In the genomic region with DNA sequence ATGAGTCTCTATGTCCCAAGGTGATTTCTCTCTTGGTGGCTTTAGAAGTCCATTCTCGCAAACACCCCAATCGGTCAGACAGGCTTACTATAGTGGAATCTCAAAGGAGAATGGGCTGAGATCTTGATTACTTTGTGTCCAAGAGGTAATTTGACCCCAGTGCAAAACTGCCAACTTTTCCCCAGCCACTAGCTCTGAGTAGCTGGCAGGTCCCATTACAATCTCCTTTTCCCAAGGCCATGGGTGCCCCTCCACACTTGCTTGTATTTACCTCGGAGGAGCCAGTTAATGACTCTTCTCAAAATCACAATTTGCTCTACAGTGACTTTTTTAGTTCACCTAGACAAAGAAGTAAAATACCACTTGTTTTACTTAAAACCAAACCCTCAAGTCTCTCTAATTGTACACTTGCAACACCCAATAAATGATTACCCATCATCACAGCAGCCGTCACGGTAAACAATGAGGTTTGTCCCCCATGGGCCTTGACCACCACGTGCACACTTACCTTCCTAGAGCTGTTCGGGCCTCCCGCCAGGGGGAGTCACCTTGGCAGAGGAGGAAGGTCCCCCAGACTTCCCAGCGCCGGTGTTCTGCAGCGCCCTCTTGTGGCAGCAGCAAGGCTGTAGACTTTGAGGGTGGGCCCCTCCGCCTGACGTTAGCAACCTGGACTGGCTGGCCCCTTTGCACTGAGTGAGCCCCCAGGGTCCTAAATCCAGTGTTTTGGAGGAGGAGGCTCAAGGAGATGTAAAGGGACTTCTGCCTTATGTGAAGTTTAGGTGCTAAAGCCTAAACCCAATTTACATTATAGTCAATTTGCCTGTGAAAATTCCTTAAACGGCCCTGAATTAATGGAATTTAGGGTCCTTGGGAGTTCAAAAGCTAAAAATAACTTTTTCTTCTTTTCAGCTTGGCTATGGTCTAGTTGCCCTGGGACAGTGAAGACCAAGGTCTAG, we compare ENCODE assay signal across 2 cellular contexts.
TF ChIP-seq lines count a peak whose summit lies in the region.

No MANE protein-coding gene starts in this region.

TF ChIP-seq in GM12878, 131 proteins besides CTCF, POLR2A, EP300 and RAD21 (continued from another document):
- TF ChIP-seq BHLHE40 (IDR thresholded peaks at IDR 0.05; ENCODE audit: borderline replicate concordance in 1 of 2, low read depth in 2 of 2, low read length in 1 of 2) (peak in 1 of 2 experiments; percentile 34; a peak in 1 of 4 replicates), CREB1 (IDR thresholded peaks at IDR 0.05; ENCODE audit: low read depth) (no peak)
- TF ChIP-seq, protein P1, sequence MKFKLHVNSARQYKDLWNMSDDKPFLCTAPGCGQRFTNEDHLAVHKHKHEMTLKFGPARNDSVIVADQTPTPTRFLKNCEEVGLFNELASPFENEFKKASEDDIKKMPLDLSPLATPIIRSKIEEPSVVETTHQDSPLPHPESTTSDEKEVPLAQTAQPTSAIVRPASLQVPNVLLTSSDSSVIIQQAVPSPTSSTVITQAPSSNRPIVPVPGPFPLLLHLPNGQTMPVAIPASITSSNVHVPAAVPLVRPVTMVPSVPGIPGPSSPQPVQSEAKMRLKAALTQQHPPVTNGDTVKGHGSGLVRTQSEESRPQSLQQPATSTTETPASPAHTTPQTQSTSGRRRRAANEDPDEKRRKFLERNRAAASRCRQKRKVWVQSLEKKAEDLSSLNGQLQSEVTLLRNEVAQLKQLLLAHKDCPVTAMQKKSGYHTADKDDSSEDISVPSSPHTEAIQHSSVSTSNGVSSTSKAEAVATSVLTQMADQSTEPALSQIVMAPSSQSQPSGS (IDR thresholded peaks at IDR 0.05; ENCODE audit: low read length), result no peak

TF ChIP-seq in liver, 16 proteins besides CTCF, POLR2A, EP300 and RAD21 (continued from another document):
- TF ChIP-seq, protein P2, sequence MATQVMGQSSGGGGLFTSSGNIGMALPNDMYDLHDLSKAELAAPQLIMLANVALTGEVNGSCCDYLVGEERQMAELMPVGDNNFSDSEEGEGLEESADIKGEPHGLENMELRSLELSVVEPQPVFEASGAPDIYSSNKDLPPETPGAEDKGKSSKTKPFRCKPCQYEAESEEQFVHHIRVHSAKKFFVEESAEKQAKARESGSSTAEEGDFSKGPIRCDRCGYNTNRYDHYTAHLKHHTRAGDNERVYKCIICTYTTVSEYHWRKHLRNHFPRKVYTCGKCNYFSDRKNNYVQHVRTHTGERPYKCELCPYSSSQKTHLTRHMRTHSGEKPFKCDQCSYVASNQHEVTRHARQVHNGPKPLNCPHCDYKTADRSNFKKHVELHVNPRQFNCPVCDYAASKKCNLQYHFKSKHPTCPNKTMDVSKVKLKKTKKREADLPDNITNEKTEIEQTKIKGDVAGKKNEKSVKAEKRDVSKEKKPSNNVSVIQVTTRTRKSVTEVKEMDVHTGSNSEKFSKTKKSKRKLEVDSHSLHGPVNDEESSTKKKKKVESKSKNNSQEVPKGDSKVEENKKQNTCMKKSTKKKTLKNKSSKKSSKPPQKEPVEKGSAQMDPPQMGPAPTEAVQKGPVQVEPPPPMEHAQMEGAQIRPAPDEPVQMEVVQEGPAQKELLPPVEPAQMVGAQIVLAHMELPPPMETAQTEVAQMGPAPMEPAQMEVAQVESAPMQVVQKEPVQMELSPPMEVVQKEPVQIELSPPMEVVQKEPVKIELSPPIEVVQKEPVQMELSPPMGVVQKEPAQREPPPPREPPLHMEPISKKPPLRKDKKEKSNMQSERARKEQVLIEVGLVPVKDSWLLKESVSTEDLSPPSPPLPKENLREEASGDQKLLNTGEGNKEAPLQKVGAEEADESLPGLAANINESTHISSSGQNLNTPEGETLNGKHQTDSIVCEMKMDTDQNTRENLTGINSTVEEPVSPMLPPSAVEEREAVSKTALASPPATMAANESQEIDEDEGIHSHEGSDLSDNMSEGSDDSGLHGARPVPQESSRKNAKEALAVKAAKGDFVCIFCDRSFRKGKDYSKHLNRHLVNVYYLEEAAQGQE (IDR thresholded peaks at IDR 0.05), result no peak
- TF ChIP-seq JUND (IDR thresholded peaks at IDR 0.05), result no peak
- TF ChIP-seq SP1 (IDR thresholded peaks at IDR 0.05), result no peak
TF ChIP-seq in liver: peak in this region for 0.
